ENCODE assay signal across 1 cellular context in genomic region chr14:50117456-50117855, GRCh38.
TF ChIP-seq lines count a peak whose summit lies in the region.

No MANE protein-coding gene starts in this region.

TF ChIP-seq in neural cell, 6 proteins besides CTCF, POLR2A, EP300 and RAD21:
- TF ChIP-seq REST (IDR thresholded peaks at IDR 0.05; ENCODE audit: borderline replicate concordance) (no peak), EZH2 (IDR thresholded peaks at IDR 0.05; ENCODE audit: borderline replicate concordance, insufficient read depth, low read length, poor library complexity, severe bottlenecking) (no peak), MXI1 (conservative IDR thresholded peaks at IDR 0.05; ENCODE audit: poor library complexity, severe bottlenecking) (no peak), SMC3 (conservative IDR thresholded peaks at IDR 0.05; ENCODE audit: poor library complexity) (no peak), POLR2AphosphoS5 (IDR thresholded peaks at IDR 0.05) (no peak), TAF1 (IDR thresholded peaks at IDR 0.05; ENCODE audit: low read depth) (no peak)
